ENCODE assay signal across 7 cellular contexts in genomic region chr18:49789560-49790134, GRCh38. TPM values are rescaled to one million over a fixed set of nuclear protein-coding genes. Genes with fewer than 3 reads are reported as not detected.
DNase-seq lines count a peak whose midpoint lies in the region; ATAC-seq and TF ChIP-seq lines count a peak whose summit lies in the region.
"Not testable (repeated sequence)": the region's sequence is repeated elsewhere in the genome, so short reads cannot be mapped to it uniquely, and the experiment has no call there.

No MANE protein-coding gene starts in this region.

- H3K27me3 ChIP-seq in endodermal cell (ENCODE audit: control insufficient read depth, insufficient read depth, low read length, poor library complexity, severe bottlenecking): not testable (repeated sequence)

- H3K27ac Mint-ChIP-seq in T-helper 17 cell (peak overlapping the region; percentile 66), endodermal cell (peak overlapping the region; percentile 7), natural killer cell (peak overlapping the region; percentile 87 to 93)
- not testable (repeated sequence) for H3K27ac Mint-ChIP-seq in activated naive CD4-positive, alpha-beta T cell treated with anti-CD3 and anti-CD28 coated beads for 36 hours

- TF ChIP-seq CTCF in endodermal cell (conservative IDR thresholded peaks at IDR 0.05); natural killer cell (IDR thresholded peaks at IDR 0.05): not testable (repeated sequence)

- ATAC-seq in T-helper 17 cell, natural killer cell: not testable (repeated sequence)

- H3K4me1 Mint-ChIP-seq in T-helper 17 cell (peaks cover 30% of the 10 kb centered on the region), natural killer cell (peaks cover 41 to 43% of the 10 kb centered on the region in 2 donors)
- H3K4me1 Mint-ChIP-seq in activated naive CD4-positive, alpha-beta T cell treated with anti-CD3 and anti-CD28 coated beads for 36 hours (ENCODE audit: low read depth): peaks cover 34% of the 10 kb centered on the region
- H3K4me1 Mint-ChIP-seq in endodermal cell: not testable (repeated sequence)

- H3K4me3 ChIP-seq in endodermal cell (ENCODE audit: low read length): not testable (repeated sequence)

- not testable (repeated sequence) for H3K4me3 Mint-ChIP-seq in T-helper 17 cell; activated naive CD4-positive, alpha-beta T cell treated with anti-CD3 and anti-CD28 coated beads for 36 hours; endodermal cell; natural killer cell

- H3K9me3 ChIP-seq in T-helper 17 cell (ENCODE audit: control insufficient read depth, low read length, poor library complexity, severe bottlenecking); endodermal cell (ENCODE audit: control insufficient read depth, low read length): not testable (repeated sequence)

- H3K27me3 Mint-ChIP-seq in T-helper 17 cell; activated naive CD4-positive, alpha-beta T cell treated with anti-CD3 and anti-CD28 coated beads for 36 hours (ENCODE audit: low read depth); endodermal cell (ENCODE audit: insufficient read depth); natural killer cell (ENCODE audit: low read depth in 2 of 2): not testable (repeated sequence)

- DNase-seq in T-helper 17 cell, endodermal cell, natural killer cell: not testable (repeated sequence)
- peak; percentile 9 to 36 for DNase-seq in activated CD4-positive, alpha-beta T cell treated with anti-CD3 and anti-CD28 coated beads, Interleukin-2, amount 50 U/mL, for 48 hours
- peak; percentile 25 to 42 for DNase-seq in activated T-cell treated with anti-CD3 and anti-CD28 coated beads, Interleukin-2, amount 50 U/mL, for 48 hours
- peak; percentile 6 for DNase-seq in activated naive CD4-positive, alpha-beta T cell treated with anti-CD3 and anti-CD28 coated beads for 36 hours
- DNase-seq in stimulated activated CD8-positive, alpha-beta memory T cell treated with anti-CD3 and anti-CD28 coated beads, Interleukin-4, amount 100 ng/mL, for 48 hours: peak; percentile 43

- H3K4me1 ChIP-seq in endodermal cell (ENCODE audit: control insufficient read depth, insufficient read depth, low read length): not testable (repeated sequence)

- 66 to 96% methylated on average over 3 to 8 of the region's 8 CpGs for WGBS in endodermal cell (ENCODE audit: insufficient coverage in 1 of 2, insufficient read length in 1 of 2), 2 experiments

- CTCF ChIA-PET in activated naive CD4-positive, alpha-beta T cell treated with anti-CD3 and anti-CD28 coated beads for 36 hours (lab: Charles Lee): interaction anchor here (1.2 kb wide), 1 partner anchor 30 kb away, joined by 3 read pairs; no protein-coding TSS in a partner anchor

- peaks cover 93% of the 10 kb centered on the region for H3K36me3 ChIP-seq in endodermal cell (ENCODE audit: control insufficient read depth, insufficient read depth, low read length)

- intact Hi-C loops in activated naive CD4-positive, alpha-beta T cell treated with anti-CD3 and anti-CD28 coated beads for 36 hours (cut with micrococcal nuclease): loop anchor here (10.0 kb wide), 1 partner anchor 225 kb away; the partner anchor contains the start of gene LIPG
- intact Hi-C loops in natural killer cell (cut with micrococcal nuclease): not testable (repeated sequence)

- not testable (repeated sequence) for H3K9me3 Mint-ChIP-seq in activated naive CD4-positive, alpha-beta T cell treated with anti-CD3 and anti-CD28 coated beads for 36 hours; endodermal cell; natural killer cell

- not testable (repeated sequence) for H3K36me3 Mint-ChIP-seq in T-helper 17 cell (ENCODE audit: low read depth)
- H3K36me3 Mint-ChIP-seq in activated naive CD4-positive, alpha-beta T cell treated with anti-CD3 and anti-CD28 coated beads for 36 hours (ENCODE audit: low read depth): peaks cover 29% of the 10 kb centered on the region
- H3K36me3 Mint-ChIP-seq in endodermal cell (ENCODE audit: low read depth): peaks cover 77% of the 10 kb centered on the region
- peaks cover 28% of the 10 kb centered on the region for H3K36me3 Mint-ChIP-seq in natural killer cell

- not testable (repeated sequence) for H3K9ac ChIP-seq in endodermal cell (ENCODE audit: extremely low read depth, low read length, poor library complexity, severe bottlenecking)

- H3K27ac ChIP-seq in endodermal cell (ENCODE audit: low read depth, low read length): not testable (repeated sequence)

RNA-seq across cellular contexts. Expression of gene ACAA2, which starts 23.7 kb away (rescaled TPM):
- total RNA-seq in T-helper 17 cell: 10 to 100 TPM; 19.8 to 21.4 TPM
- 10 to 100 TPM; 67.9 to 69.8 TPM for total RNA-seq in activated naive CD4-positive, alpha-beta T cell treated with anti-CD3 and anti-CD28 coated beads for 36 hours
- 100 to 1,000 TPM; 128 to 131 TPM for total RNA-seq in endodermal cell
- polyA plus RNA-seq in endodermal cell (2013, experiment 1 of 2): 98.0 TPM
- polyA plus RNA-seq in endodermal cell (2013, experiment 2 of 2): 83.9 TPM
- 10 to 100 TPM; 47.0 to 71.7 (median 59.2) TPM for total RNA-seq in natural killer cell
